ENCODE assay signal across 8 cellular contexts in the genomic region with DNA sequence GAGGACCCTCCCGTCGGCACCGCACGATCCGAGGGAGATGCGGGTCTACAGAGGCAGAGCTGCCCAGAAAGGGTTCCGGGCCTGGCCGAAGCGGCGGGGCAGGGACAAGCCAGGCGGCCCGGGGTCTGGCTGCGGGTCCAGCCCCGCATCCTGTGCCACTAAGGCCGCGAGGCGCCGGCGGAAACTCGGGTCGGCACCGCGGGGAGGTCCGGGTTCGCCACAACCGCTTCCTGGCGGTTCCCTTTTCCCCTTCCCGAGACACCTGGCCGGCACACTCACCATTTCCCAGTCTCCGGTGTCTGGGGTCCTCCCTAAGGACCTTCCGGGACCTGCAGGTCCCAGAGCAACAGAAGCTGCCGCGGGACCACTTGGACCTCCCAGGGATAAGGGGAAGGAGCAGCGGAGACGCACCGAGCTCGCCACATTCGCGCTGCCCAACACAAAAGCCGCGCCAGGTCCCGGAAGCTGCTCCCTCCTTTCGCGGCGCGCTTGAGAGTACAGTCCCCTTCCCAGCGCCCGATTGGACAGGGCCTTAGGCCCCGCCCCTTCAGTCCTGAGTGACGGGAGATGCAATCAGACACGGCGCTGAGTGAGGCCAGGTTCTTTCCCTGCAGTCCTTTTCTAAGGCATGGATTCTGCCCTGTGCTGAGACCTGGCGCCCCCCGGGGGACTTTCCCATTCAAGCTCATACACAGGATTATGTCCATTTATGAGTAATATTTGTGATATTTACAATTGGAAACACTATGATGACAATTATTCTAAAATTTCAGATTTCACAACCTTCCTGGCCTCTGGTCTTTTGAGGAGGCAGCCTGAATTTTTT. TPM values are rescaled to one million over a fixed set of nuclear protein-coding genes. Genes with fewer than 3 reads are reported as not detected.
DNase-seq lines count a peak whose midpoint lies in the region; ATAC-seq and TF ChIP-seq lines count a peak whose summit lies in the region.

A gene (minus strand): TSS at position 497 of the 826 bp plus-strand sequence. CDS start 215 bp downstream, at position 282.

- H3K27me3 ChIP-seq in adipocyte (replicated peaks; ENCODE audit: control insufficient read depth, insufficient read depth, low read length), result no peaks in the 10 kb centered on the region
- H3K27me3 ChIP-seq in left ventricle myocardium inferior (ENCODE audit: low read depth), result no peaks in the 10 kb centered on the region
- H3K27me3 ChIP-seq in prostate gland (replicated peaks; ENCODE audit: insufficient read depth), result no peaks in the 10 kb centered on the region

- H3K4me3 ChIP-seq in GM12875 (ENCODE audit: low read depth, low read length), result peak within 1 kb of the TSS; percentile 81
- peak within 1 kb of the TSS; percentile 98 for H3K4me3 ChIP-seq in adipocyte (ENCODE audit: low read length)
- H3K4me3 ChIP-seq in left ventricle myocardium inferior, result peak within 1 kb of the TSS; percentile 84
- H3K4me3 ChIP-seq in prostate gland, result peak within 1 kb of the TSS; percentile 79 to 86
- H3K4me3 ChIP-seq in urinary bladder (ENCODE audit: low read depth, low read length), result peak within 1 kb of the TSS; percentile 78

- H3K4me1 ChIP-seq in adipocyte (ENCODE audit: control insufficient read depth, insufficient read depth, low read length) (peaks cover 16% of the 10 kb centered on the region), left ventricle myocardium inferior (peaks cover 24% of the 10 kb centered on the region), prostate gland (replicated peaks) (no peaks in the 10 kb centered on the region), urinary bladder (ENCODE audit: insufficient read depth) (no peaks in the 10 kb centered on the region)

- peak; percentile 99 for ATAC-seq in HG02759 (IDR thresholded peaks at IDR 0.05; ENCODE audit: unreplicated experiment)

- TF ChIP-seq POLR2A in prostate gland (IDR thresholded peaks at IDR 0.05), result peak; percentile 77

- H3K9ac ChIP-seq in adipocyte (ENCODE audit: low read length), result peak within 1 kb of the TSS; percentile 93

- peak; percentile 98 for DNase-seq in NCI-H128 (lab: John Stamatoyannopoulos, UW; ENCODE audit: unreplicated experiment)
- DNase-seq in SW 1271 (lab: John Stamatoyannopoulos, UW), result peak; percentile 100
- DNase-seq in adipocyte (ENCODE audit: low read depth), result peak; percentile 99
- peak; percentile 96 for DNase-seq in left ventricle myocardium inferior
- DNase-seq in prostate gland (ENCODE audit: low spot score), result peak; percentile 96

- intact Hi-C loops in left ventricle myocardium inferior (cut with micrococcal nuclease), result no loop called here
- intact Hi-C loops in prostate gland (cut with DNase I), result no loop called here

- no peaks in the 10 kb centered on the region for H3K36me3 ChIP-seq in adipocyte (ENCODE audit: control insufficient read depth, insufficient read depth, low read length, severe bottlenecking)
- no peaks in the 10 kb centered on the region for H3K36me3 ChIP-seq in left ventricle myocardium inferior
- H3K36me3 ChIP-seq in prostate gland, result no peaks in the 10 kb centered on the region
- H3K36me3 ChIP-seq in urinary bladder (ENCODE audit: insufficient read depth), result no peaks in the 10 kb centered on the region

- no peak for TF ChIP-seq CTCF in GM12875 (IDR thresholded peaks at IDR 0.05; ENCODE audit: borderline replicate concordance, insufficient read depth, low read depth, low read length)
- no peak for TF ChIP-seq CTCF in left ventricle myocardium inferior (IDR thresholded peaks at IDR 0.05; ENCODE audit: borderline replicate concordance)
- TF ChIP-seq CTCF in prostate gland (IDR thresholded peaks at IDR 0.05), result peak in 1 of 4 experiments; percentile 8

- H3K9me3 ChIP-seq in adipocyte (ENCODE audit: control insufficient read depth, low read length) (peaks cover 3% of the 10 kb centered on the region), left ventricle myocardium inferior (replicated peaks) (no peaks in the 10 kb centered on the region), prostate gland (no peaks in the 10 kb centered on the region)

- H3K27ac ChIP-seq in left ventricle myocardium inferior (replicated peaks) (peak within 1 kb of the TSS; percentile 77), prostate gland (peak within 1 kb of the TSS; percentile 75 to 78), urinary bladder (ENCODE audit: low read depth) (peak within 1 kb of the TSS; percentile 58)

- WGBS in prostate gland, result under 1% methylated on average over 53 of the region's 54 CpGs
- WGBS in urinary bladder, result under 1% methylated on average over 54 of the region's 54 CpGs

RNA-seq across cellular contexts. Expression of the gene that starts here (rescaled TPM):
- total RNA-seq in left ventricle myocardium inferior (1.5 TPM), prostate gland (1 to 10 TPM; 2.9 to 4.7 TPM), urinary bladder (8.7 TPM)
- polyA plus RNA-seq in urinary bladder, result 3.0 TPM

Comparison
In these comparisons a context has a peak if more than half of its experiments do, and no peak if none do; other contexts are left out.
1. Peak in every context shown above with its lines: DNase-seq, ATAC-seq, H3K4me3 ChIP-seq and H3K27ac ChIP-seq.